ENCODE assay signal across 8 cellular contexts in the genomic region with DNA sequence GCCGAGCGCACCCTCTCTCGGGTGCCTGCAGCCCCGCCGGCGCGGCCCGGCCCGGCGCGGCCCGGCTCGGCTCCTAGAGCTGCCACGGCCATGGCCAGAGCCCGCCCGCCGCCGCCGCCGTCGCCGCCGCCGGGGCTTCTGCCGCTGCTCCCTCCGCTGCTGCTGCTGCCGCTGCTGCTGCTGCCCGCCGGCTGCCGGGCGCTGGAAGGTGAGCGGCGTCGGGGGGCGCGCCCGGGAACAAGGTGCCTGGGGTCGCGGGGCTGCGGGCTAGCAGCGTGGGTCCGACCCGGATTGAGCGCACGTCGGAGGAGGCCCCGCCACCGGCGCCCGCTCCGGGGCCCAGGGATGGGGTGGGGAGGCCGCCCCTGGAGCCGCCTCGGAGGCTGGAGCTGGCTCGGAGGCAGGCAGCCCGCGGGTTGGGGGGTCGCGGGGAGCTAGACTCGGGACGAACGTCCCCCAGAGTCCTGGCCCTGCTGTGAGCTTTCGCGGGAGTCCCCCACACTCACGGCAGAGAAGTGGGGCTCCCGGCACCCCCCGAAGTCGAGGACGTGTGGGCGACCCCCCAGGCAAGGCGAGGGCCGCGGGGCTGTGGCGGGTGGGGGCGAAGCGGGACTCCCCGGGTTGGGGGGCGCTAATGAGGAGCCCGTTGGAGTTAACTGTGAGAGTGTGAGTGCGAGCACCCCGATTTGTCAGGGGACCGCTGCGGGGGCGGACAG. TPM values are rescaled to one million over a fixed set of nuclear protein-coding genes. Genes with fewer than 3 reads are reported as not detected.
DNase-seq lines count a peak whose midpoint lies in the region; ATAC-seq and TF ChIP-seq lines count a peak whose summit lies in the region.

No MANE protein-coding gene starts in this region.

- peaks cover 2% of the 10 kb centered on the region; the same call in 1 of the 2 replicates for H3K27me3 ChIP-seq in Panc1 (ENCODE audit: control insufficient read depth, insufficient read depth, low read length)
- peaks cover 26% of the 10 kb centered on the region for H3K27me3 ChIP-seq in osteoblast (ENCODE audit: insufficient read depth, low read length)

- no TSS peak for BruUV-seq in Panc1 (replicated peaks; lab: Mats Ljungman, UMichigan)

- intact Hi-C loops in Panc1 (cut with micrococcal nuclease; ENCODE audit: unreplicated experiment): no loop called here

- no peaks in the 10 kb centered on the region for H3K79me2 ChIP-seq in osteoblast (ENCODE audit: insufficient read depth, low read length)

- no peak overlapping the region for H2AFZ ChIP-seq in osteoblast (ENCODE audit: low read length)

- ATAC-seq in Panc1 (peak; percentile 39), HG03045 (IDR thresholded peaks at IDR 0.05; ENCODE audit: unreplicated experiment) (no peak), GM18858 (IDR thresholded peaks at IDR 0.05; ENCODE audit: unreplicated experiment) (no peak), GM21447 (IDR thresholded peaks at IDR 0.05; ENCODE audit: unreplicated experiment) (no peak)

- H3K36me3 ChIP-seq in Panc1 (ENCODE audit: control insufficient read depth, insufficient read depth, low read length) (no peaks in the 10 kb centered on the region), osteoblast (ENCODE audit: insufficient read depth, low read length) (no peaks in the 10 kb centered on the region)

- peaks cover 24% of the 10 kb centered on the region for H3K4me1 ChIP-seq in Panc1 (ENCODE audit: control insufficient read depth, insufficient read depth, low read length)
- H3K4me1 ChIP-seq in osteoblast (ENCODE audit: insufficient read depth, low read length): peaks cover 24% of the 10 kb centered on the region

- peak overlapping the region; percentile 99 for H3K4me2 ChIP-seq in osteoblast (ENCODE audit: insufficient read depth, low read length)

- in situ Hi-C loops in Panc1 (cut with HindIII; ENCODE audit: low pct_unique_long_range_greater_than_20kb, low sequenced_read_pairs): no loop called here

- DNase-seq in CD1c-positive myeloid dendritic cell (ENCODE audit: extremely low spot score) (peak; percentile 19), Panc1 (ENCODE audit: low read depth, low spot score) (no peak), fibroblast of pulmonary artery (ENCODE audit: low read depth) (no peak), osteoblast (ENCODE audit: insufficient read length, low spot score, missing footprints) (peak; percentile 95), mucosa of gallbladder (ENCODE audit: low spot score) (no peak)

- POLR2A ChIA-PET in Panc1 (lab: Charles Lee): interaction anchor here (0.8 kb wide), 1 partner anchor 105 kb away, joined by 3 read pairs; no protein-coding TSS in a partner anchor

- H3K9me3 ChIP-seq in Panc1 (ENCODE audit: control insufficient read depth, insufficient read depth, low read depth, low read length): no peaks in the 10 kb centered on the region
- H3K9me3 ChIP-seq in osteoblast (ENCODE audit: low read depth, low read length): no peaks in the 10 kb centered on the region

- TF ChIP-seq CTCF in Panc1 (IDR thresholded peaks at IDR 0.05): no peak
- no peak for TF ChIP-seq CTCF in fibroblast of pulmonary artery (IDR thresholded peaks at IDR 0.05; ENCODE audit: low read length, missing control alignments)
- no peak for TF ChIP-seq CTCF in osteoblast (IDR thresholded peaks at IDR 0.05; ENCODE audit: extremely low read depth, low read depth, low read length)

- H3K27ac ChIP-seq in Panc1 (ENCODE audit: low read length): no peak overlapping the region
- no peak overlapping the region for H3K27ac ChIP-seq in osteoblast (ENCODE audit: low read depth, low read length)

- H3K4me3 ChIP-seq in Panc1 (ENCODE audit: low read depth in 2 of 2, low read length in 2 of 2) (peak overlapping the region; percentile 55 to 60), fibroblast of pulmonary artery (replicated peaks; ENCODE audit: low read depth, low read length) (peak overlapping the region; percentile 44), osteoblast (ENCODE audit: insufficient read depth, low read length) (peak overlapping the region; percentile 76)

- CTCF ChIA-PET in Panc1 (lab: Charles Lee): interaction anchor here (1.1 kb wide), 1 partner anchor 10 kb away, joined by 7 read pairs; no protein-coding TSS in a partner anchor

- no peaks in the 10 kb centered on the region for H4K20me1 ChIP-seq in osteoblast (ENCODE audit: insufficient read depth, low read length)

RNA-seq across cellular contexts. Expression of a gene that starts 0.7 kb away (rescaled TPM):
- 6.0 TPM for total RNA-seq in Panc1 (2021; ENCODE audit: unreplicated experiment)
- 9.6 TPM for polyA plus RNA-seq in Panc1 (2012; ENCODE audit: insufficient read length)
- 3.6 and 4.1 TPM in 2 replicates for total RNA-seq in osteoblast
- total RNA-seq in mucosa of gallbladder: 10.2 TPM

Comparison
In these comparisons a context has a peak if more than half of its experiments do, and no peak if none do; other contexts are left out.
1. DNase-seq: peak in CD1c-positive myeloid dendritic cell (single experiment) and osteoblast (single experiment); none in Panc1 (single experiment), fibroblast of pulmonary artery (single experiment) and mucosa of gallbladder (single experiment).
2. Peak in every context shown above with its lines, with median percentiles within 50 percentile points of each other: H3K4me3 ChIP-seq.